1 cellular context compared by ENCODE assay signal in genomic region chr11:85626496-85626895, GRCh38.
TF ChIP-seq lines count a peak whose summit lies in the region.

No MANE protein-coding gene starts in this region.

TF ChIP-seq in GM23338, 12 proteins besides CTCF, POLR2A, EP300 and RAD21 (continued from another document):
- TF ChIP-seq ZNF462 (CRISPR knock-in tag; IDR thresholded peaks at IDR 0.05) = no peak
- TF ChIP-seq CREB1 (CRISPR knock-in tag; IDR thresholded peaks at IDR 0.05; ENCODE audit: low read depth) = no peak
- TF ChIP-seq EZH2phosphoT487 (IDR thresholded peaks at IDR 0.05; ENCODE audit: unreplicated experiment) = no peak
- TF ChIP-seq ZNF114 (CRISPR knock-in tag; IDR thresholded peaks at IDR 0.05) = no peak
- TF ChIP-seq ETS1 (IDR thresholded peaks at IDR 0.05) = no peak
- TF ChIP-seq REST (IDR thresholded peaks at IDR 0.05; ENCODE audit: unreplicated experiment) = no peak
- no peak for TF ChIP-seq STAT1 (IDR thresholded peaks at IDR 0.05; ENCODE audit: unreplicated experiment)
- TF ChIP-seq ZNF331 (CRISPR knock-in tag; IDR thresholded peaks at IDR 0.05; ENCODE audit: low read depth) = no peak
